In the genomic region with DNA sequence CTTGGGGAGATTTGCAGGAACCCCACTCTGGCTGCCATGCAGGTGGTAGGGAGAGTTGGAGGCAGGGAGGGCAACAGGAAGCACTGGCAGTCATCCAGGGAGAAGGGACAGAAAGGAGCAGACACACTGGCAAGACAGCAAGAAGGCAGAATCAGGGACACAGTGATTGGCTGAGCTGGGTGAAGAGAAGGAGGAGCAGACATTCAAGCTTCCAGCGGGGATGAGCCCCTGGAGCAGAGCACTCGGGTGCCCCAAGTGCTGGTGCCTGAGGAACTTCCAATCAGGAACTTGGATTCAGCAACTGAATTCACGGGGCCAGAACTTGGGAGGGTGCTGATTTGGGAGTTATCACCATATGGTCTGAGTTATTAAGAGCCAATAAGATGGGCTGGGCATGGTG, we compare ENCODE assay signal across 19 cellular contexts. TPM values are rescaled to one million over a fixed set of nuclear protein-coding genes. Genes with fewer than 3 reads are reported as not detected.
DNase-seq lines count a peak whose midpoint lies in the region; ATAC-seq, FAIRE-seq and TF ChIP-seq lines count a peak whose summit lies in the region.
"Had no signal": no experiment of that assay in that cellular context is flagged by ENCODE, and none has a peak within 500 bp of the region (broad histone marks: within the 10 kb centered on the region; RNA-seq: fewer than 3 reads in every experiment).

No MANE protein-coding gene starts in this region.

- H3K9me1 ChIP-seq in keratinocyte (ENCODE audit: control insufficient read depth, extremely low read depth, insufficient read depth, low read length): peaks cover 5% of the 10 kb centered on the region

- FAIRE-seq in keratinocyte (lab: Jason Lieb, UNC): peak; percentile 77

- no peaks in the 10 kb centered on the region for H3K9me3 ChIP-seq in Panc1 (ENCODE audit: control insufficient read depth, insufficient read depth, low read depth, low read length)
- H3K9me3 ChIP-seq in keratinocyte (ENCODE audit: control insufficient read depth, low read depth, low read length): no peaks in the 10 kb centered on the region

- H3K79me2 ChIP-seq in keratinocyte (ENCODE audit: control insufficient read depth, insufficient read depth, low read length): no peaks in the 10 kb centered on the region

- H3K4me3 ChIP-seq in Panc1 (ENCODE audit: low read depth in 2 of 2, low read length in 2 of 2): no peak overlapping the region
- H3K4me3 ChIP-seq in keratinocyte (ENCODE audit: control insufficient read depth in 2 of 3, extremely low read depth in 1 of 3, insufficient read depth in 2 of 3, low read depth in 1 of 3, low read length in 3 of 3): no peak overlapping the region

- no peaks in the 10 kb centered on the region for H3K27me3 ChIP-seq in Panc1 (ENCODE audit: control insufficient read depth, insufficient read depth, low read length)
- no peaks in the 10 kb centered on the region for H3K27me3 ChIP-seq in keratinocyte (ENCODE audit: control insufficient read depth, extremely low read depth, insufficient read depth, low read length)

- intact Hi-C loops in Panc1 (cut with micrococcal nuclease; ENCODE audit: unreplicated experiment): no loop called here

- no peaks in the 10 kb centered on the region for H3K36me3 ChIP-seq in Panc1 (ENCODE audit: control insufficient read depth, insufficient read depth, low read length)
- peaks cover 0 to 4% of the 10 kb centered on the region in 2 experiments for H3K36me3 ChIP-seq in keratinocyte (ENCODE audit: control insufficient read depth in 2 of 2, extremely low read depth in 1 of 2, insufficient read depth in 2 of 2, low read length in 2 of 2)

- H4K20me1 ChIP-seq in keratinocyte (ENCODE audit: control insufficient read depth, extremely low read depth, insufficient read depth, low read length): no peaks in the 10 kb centered on the region

- no peak overlapping the region for H2AFZ ChIP-seq in keratinocyte (ENCODE audit: control insufficient read depth, low read length)

- H3K27ac ChIP-seq in Panc1 (ENCODE audit: low read length) (peak overlapping the region; percentile 99), keratinocyte (ENCODE audit: control insufficient read depth, insufficient read depth, low read length) (peak overlapping the region; percentile 90)

- H3K4me1 ChIP-seq in Panc1 (ENCODE audit: control insufficient read depth, insufficient read depth, low read length) (peaks cover 86% of the 10 kb centered on the region), keratinocyte (ENCODE audit: control insufficient read depth, extremely low read depth, insufficient read depth, low read length) (peaks cover 91% of the 10 kb centered on the region)

- TF ChIP-seq CTCF in Panc1 (IDR thresholded peaks at IDR 0.05): no peak
- TF ChIP-seq CTCF in keratinocyte (optimal IDR thresholded peaks at IDR 0.05 in 1 of 3, IDR thresholded peaks at IDR 0.05 in 1 of 3, conservative IDR thresholded peaks at IDR 0.05 in 1 of 3; ENCODE audit: extremely low read depth in 1 of 3, insufficient read depth in 2 of 3, low read length in 3 of 3): no peak

- no peak overlapping the region for H3K9ac ChIP-seq in keratinocyte (ENCODE audit: control insufficient read depth, extremely low read depth, insufficient read depth, low read length)

- in situ Hi-C loops in Caki2 (cut with HindIII; ENCODE audit: low pct_unique_long_range_greater_than_20kb, low sequenced_read_pairs) (no loop called here), Panc1 (cut with HindIII; ENCODE audit: low pct_unique_long_range_greater_than_20kb, low sequenced_read_pairs) (no loop called here)

- POLR2A ChIA-PET in Panc1 (lab: Charles Lee): no interaction called here

- BruUV-seq in Panc1 (replicated peaks; lab: Mats Ljungman, UMichigan): no TSS peak

- peak; percentile 74 for DNase-seq in Caki2 (ENCODE audit: low read depth)
- DNase-seq in EL: peak; percentile 47
- DNase-seq in Panc1 (ENCODE audit: low read depth, low spot score): no peak
- DNase-seq in keratinocyte (ENCODE audit: low read depth, low spot score): peak; percentile 75
- DNase-seq in activated gamma-delta T cell treated with Interleukin-2 at 50 U/mL for 16 hours: no peak
- DNase-seq: activated CD8-positive, alpha-beta T cell treated with anti-CD3 and anti-CD28 coated beads, Interleukin-2, amount 10 ng/mL, durations not matched to agents 7 days and 5 days; C1 segment of cervical spinal cord; caudate nucleus; DMS53; effector CD4-positive, alpha-beta T cell; Kasumi-1; left colon; NCI-H1436; NCI-H446; OCI-M1; stimulated activated CD4-positive, alpha-beta T cell treated with anti-CD3 and anti-CD28 coated beads, Interleukin-4, amount 100 ng/mL, for 4 hours had no signal

- ATAC-seq in Panc1: no peak
- no peak for ATAC-seq in HG02981 (IDR thresholded peaks at IDR 0.05; ENCODE audit: unreplicated experiment)
- no peak for ATAC-seq in GM21576 (IDR thresholded peaks at IDR 0.05; ENCODE audit: unreplicated experiment)
- ATAC-seq: activated CD8-positive, alpha-beta T cell treated with anti-CD3 and anti-CD28 coated beads, Interleukin-2, amount 10 ng/mL, durations not matched to agents 7 days and 5 days; left colon had no signal

- H3K4me2 ChIP-seq in keratinocyte (ENCODE audit: control insufficient read depth, extremely low read depth, insufficient read depth, low read depth, low read length): no peak overlapping the region

- dilution Hi-C loops in keratinocyte (cut with MboI; ENCODE audit: extremely low pct_ligation_motif_present, low sequenced_read_pairs): no loop called here

- CTCF ChIA-PET in Panc1 (lab: Charles Lee): no interaction called here

RNA-seq across cellular contexts. Expression of gene ITGA3, which starts 6.3 kb away (rescaled TPM):
- 419 and 501 TPM in 2 replicates for total RNA-seq in Caki2 (2014; rRNA removed; shearing (Covaris generic); ENCODE audit: low replicate concordance)
- total RNA-seq in Panc1 (2021; ENCODE audit: unreplicated experiment): 439 TPM
- polyA plus RNA-seq in Panc1 (2012; ENCODE audit: insufficient read length): 291 TPM
- 427 to 733 TPM (median 708 TPM) in 3 replicates for polyA plus RNA-seq in keratinocyte
- polyA plus RNA-seq in keratinocyte (2011; ENCODE audit: low read depth): 311 TPM
- polyA plus RNA-seq in keratinocyte (2011; cell fraction: cytosol; rRNA removed): 216 and 405 TPM in 2 replicates
- polyA plus RNA-seq in keratinocyte (2011; cell fraction: nucleus; rRNA removed): 1,779 and 2,144 TPM in 2 replicates
- 460 and 965 TPM in 2 replicates for polyA plus RNA-seq in keratinocyte (2012; ENCODE audit: low replicate concordance)
- polyA minus RNA-seq in keratinocyte: 1,193 to 2,515 TPM (median 1,361 TPM) in 3 replicates
- 897 TPM for polyA minus RNA-seq in keratinocyte (2011; cell fraction: cytosol; rRNA and poly(A)+ RNA removed)
- 2,521 and 2,609 TPM in 2 replicates for polyA minus RNA-seq in keratinocyte (2011; cell fraction: nucleus; rRNA and poly(A)+ RNA removed)

RNA-seq across cellular contexts. Expression of gene PDK2, which starts 45.5 kb away (rescaled TPM):
- total RNA-seq in Caki2 (2014; rRNA removed; shearing (Covaris generic); ENCODE audit: low replicate concordance): 17.8 and 58.4 TPM in 2 replicates
- 46.0 TPM for total RNA-seq in Panc1 (2021; ENCODE audit: unreplicated experiment)
- polyA plus RNA-seq in Panc1 (2012; ENCODE audit: insufficient read length): 79.3 TPM
- polyA plus RNA-seq in keratinocyte: 7.5 to 24.1 TPM (median 8.6 TPM) in 3 replicates
- polyA plus RNA-seq in keratinocyte (2011; ENCODE audit: low read depth): 2.1 TPM
- polyA plus RNA-seq in keratinocyte (2011; cell fraction: cytosol; rRNA removed): 19.2 and 30.7 TPM in 2 replicates
- polyA plus RNA-seq in keratinocyte (2011; cell fraction: nucleus; rRNA removed): 21.7 and 30.4 TPM in 2 replicates
- 5.9 and 11.2 TPM in 2 replicates for polyA plus RNA-seq in keratinocyte (2012; ENCODE audit: low replicate concordance)
- 21.8 to 28.3 TPM (median 21.9 TPM) in 3 replicates for polyA minus RNA-seq in keratinocyte
- polyA minus RNA-seq in keratinocyte (2011; cell fraction: cytosol; rRNA and poly(A)+ RNA removed): 18.8 TPM
- polyA minus RNA-seq in keratinocyte (2011; cell fraction: nucleus; rRNA and poly(A)+ RNA removed): 11.7 and 14.0 TPM in 2 replicates

RNA-seq across cellular contexts. Expression of gene DLX3, which starts 54.6 kb away (rescaled TPM):
- total RNA-seq in Caki2 (2014; rRNA removed; shearing (Covaris generic); ENCODE audit: low replicate concordance): not detected in 2 replicates
- 2.9 TPM for total RNA-seq in Panc1 (2021; ENCODE audit: unreplicated experiment)
- 1.9 TPM for polyA plus RNA-seq in Panc1 (2012; ENCODE audit: insufficient read length)
- polyA plus RNA-seq in keratinocyte: 0.62 to 0.81 TPM (median 0.72 TPM) in 3 replicates
- polyA plus RNA-seq in keratinocyte (2011; ENCODE audit: low read depth): 8.7 TPM
- 0.97 and 1.3 TPM in 2 replicates for polyA plus RNA-seq in keratinocyte (2011; cell fraction: cytosol; rRNA removed)
- 2.3 and 3.3 TPM in 2 replicates for polyA plus RNA-seq in keratinocyte (2011; cell fraction: nucleus; rRNA removed)
- polyA plus RNA-seq in keratinocyte (2012; ENCODE audit: low replicate concordance): 1.6 and 17.5 TPM in 2 replicates
- polyA minus RNA-seq in keratinocyte: 0.64 to 1.8 TPM (median 1.0 TPM) in 3 replicates
- 2.1 TPM for polyA minus RNA-seq in keratinocyte (2011; cell fraction: cytosol; rRNA and poly(A)+ RNA removed)
- polyA minus RNA-seq in keratinocyte (2011; cell fraction: nucleus; rRNA and poly(A)+ RNA removed): 1.1 and 1.3 TPM in 2 replicates
- total RNA-seq: activated CD8-positive, alpha-beta T cell treated with anti-CD3 and anti-CD28 coated beads, Interleukin-2, amount 10 ng/mL, durations not matched to agents 7 days and 5 days; left colon; skeletal muscle tissue had no signal

Comparison
In these comparisons a context has a peak if more than half of its experiments do, and no peak if none do; other contexts are left out.
1. DNase-seq: peak in Caki2 (single experiment), EL (single experiment) and keratinocyte (single experiment); none in Panc1 (single experiment) and activated gamma-delta T cell treated with Interleukin-2 at 50 U/mL for 16 hours (single experiment).